ENCODE assay signal across 9 cellular contexts in genomic region chr6:79040083-79040482, GRCh38. TPM values are rescaled to one million over a fixed set of nuclear protein-coding genes. Genes with fewer than 3 reads are reported as not detected.
DNase-seq lines count a peak whose midpoint lies in the region; ATAC-seq and TF ChIP-seq lines count a peak whose summit lies in the region.
"Had no signal": no experiment of that assay in that cellular context is flagged by ENCODE, and none has a peak within 500 bp of the region (broad histone marks: within the 10 kb centered on the region; RNA-seq: fewer than 3 reads in every experiment).

No MANE protein-coding gene starts in this region.

- DNase-seq in GM13976 (ENCODE audit: low spot score): peak; percentile 37
- peak; percentile 73 for DNase-seq in brain microvascular endothelial cell
- no peak for DNase-seq in amygdala (lab: John Stamatoyannopoulos, UW)
- DNase-seq in PC-3: no peak
- DNase-seq in activated effector memory CD4-positive, alpha-beta T cell treated with Interleukin-2 at 50 U/mL for 16 hours: no peak
- DNase-seq in NCI-H2227 treated with DMSO at 0.1 percent for 48 hours (lab: John Stamatoyannopoulos, UW): no peak
- DNase-seq: NCI-H187 treated with DMSO at 0.1 percent for 48 hours had no signal

- in situ Hi-C loops in GM13976 (cut with MboI; ENCODE audit: low sequenced_read_pairs, unreplicated experiment): no loop called here
- in situ Hi-C loops in brain microvascular endothelial cell (cut with HindIII; ENCODE audit: low pct_ligation_motif_present, low sequenced_read_pairs): no loop called here

- H3K79me2 ChIP-seq in PC-3 (ENCODE audit: low read length): peaks cover 3% of the 10 kb centered on the region

- H3K36me3 ChIP-seq in brain microvascular endothelial cell (replicated peaks): no peaks in the 10 kb centered on the region
- peaks cover 4% of the 10 kb centered on the region for H3K36me3 ChIP-seq in PC-3 (ENCODE audit: low read depth, low read length)

- no peak overlapping the region for H3K9ac ChIP-seq in PC-3 (ENCODE audit: low read length)

- H3K4me1 ChIP-seq in PC-3 (ENCODE audit: insufficient read depth, low read length): no peaks in the 10 kb centered on the region

- H3K9me2 ChIP-seq in PC-3 (replicated peaks; ENCODE audit: low read length): no peaks in the 10 kb centered on the region

- H3K4me3 ChIP-seq in brain microvascular endothelial cell (ENCODE audit: low read depth, low read length) (no peak overlapping the region), PC-3 (ENCODE audit: low read length) (no peak overlapping the region)

- no peak overlapping the region for H3K4me2 ChIP-seq in PC-3 (ENCODE audit: low read length)

- no peak overlapping the region for H2AFZ ChIP-seq in PC-3 (ENCODE audit: low read length)

- H3K27ac ChIP-seq in brain microvascular endothelial cell (no peak overlapping the region), PC-3 (ENCODE audit: low read length) (no peak overlapping the region)

- no peak for TF ChIP-seq CTCF in GM13976 (IDR thresholded peaks at IDR 0.05; ENCODE audit: borderline replicate concordance, control extremely low read depth, extremely low read depth, insufficient read depth, missing control alignments)
- TF ChIP-seq CTCF in brain microvascular endothelial cell (IDR thresholded peaks at IDR 0.05; ENCODE audit: low read depth, low read length, missing control alignments): no peak
- TF ChIP-seq CTCF in PC-3 (conservative IDR thresholded peaks at IDR 0.05; ENCODE audit: low read depth, low read length): no peak

- H3K27me3 ChIP-seq in brain microvascular endothelial cell (replicated peaks) (no peaks in the 10 kb centered on the region), PC-3 (ENCODE audit: low read length) (no peaks in the 10 kb centered on the region)

- intact Hi-C loops in PC-3 (cut with micrococcal nuclease): no loop called here

- no peaks in the 10 kb centered on the region for H3K9me3 ChIP-seq in PC-3 (ENCODE audit: low read length)

- no TSS peak for BruUV-seq in PC-3 (replicated peaks; lab: Mats Ljungman, UMichigan)

- POLR2A ChIA-PET in PC-3 (lab: Charles Lee; ENCODE audit: unreplicated experiment): no interaction called here

- H3F3A ChIP-seq in PC-3 (ENCODE audit: low read length, unreplicated experiment): no peaks in the 10 kb centered on the region

- CTCF ChIA-PET in PC-3 (lab: Charles Lee): no interaction called here

- peak; percentile 71 for ATAC-seq in GM19463 (IDR thresholded peaks at IDR 0.05; ENCODE audit: unreplicated experiment)
- ATAC-seq in HG03097 (IDR thresholded peaks at IDR 0.05; ENCODE audit: low FRiP score, unreplicated experiment): peak; percentile 71
- ATAC-seq in PC-3: no peak

- H4K20me1 ChIP-seq in PC-3 (ENCODE audit: low read length): no peaks in the 10 kb centered on the region

RNA-seq across cellular contexts. Expression of gene PHIP, which starts 38.0 kb away (rescaled TPM):
- 20.8 and 21.2 TPM in 2 replicates for total RNA-seq in PC-3 (2014; rRNA removed)

Comparison
In these comparisons a context has a peak if more than half of its experiments do, and no peak if none do; other contexts are left out.
1. DNase-seq: peak in GM13976 (single experiment) and brain microvascular endothelial cell (single experiment); none in amygdala (0 of 56), PC-3 (single experiment), activated effector memory CD4-positive, alpha-beta T cell treated with Interleukin-2 at 50 U/mL for 16 hours (single experiment) and NCI-H2227 treated with DMSO at 0.1 percent for 48 hours (single experiment).